1 cellular context compared by ENCODE assay signal in genomic region chr5:52787600-52788504, GRCh38.
TF ChIP-seq lines count a peak whose summit lies in the region.

TSS of gene ITGA1 (plus strand) at chr5:52787916. CDS start at chr5:52788354, 438 bp downstream.
TSS of gene PELO (plus strand) at chr5:52787916. CDS start at chr5:52800395, 12,479 bp downstream.

TF ChIP-seq in HepG2, 621 proteins besides CTCF, POLR2A, EP300 and RAD21 (continued from another document and continues in another):
- TF ChIP-seq PBX2 (CRISPR knock-in tag; IDR thresholded peaks at IDR 0.05) = no peak
- TF ChIP-seq ARID4A (CRISPR knock-in tag; IDR thresholded peaks at IDR 0.05; ENCODE audit: borderline replicate concordance) = peak; percentile 78; the same call in 1 of the 2 replicates
- no peak for TF ChIP-seq IKZF4 (CRISPR knock-in tag; IDR thresholded peaks at IDR 0.05; ENCODE audit: borderline replicate concordance, low read depth, not compliant biosample characterization)
- TF ChIP-seq FOXA1 (IDR thresholded peaks at IDR 0.05) = no peak
- TF ChIP-seq FOXA1 (CRISPR knock-in tag; IDR thresholded peaks at IDR 0.05) = peak; percentile 3; the same call in 1 of the 2 replicates
- TF ChIP-seq MXD4 (CRISPR knock-in tag; IDR thresholded peaks at IDR 0.05) = no peak; the same call in 1 of the 2 replicates
- TF ChIP-seq ELF4 (CRISPR knock-in tag; IDR thresholded peaks at IDR 0.05; ENCODE audit: borderline replicate concordance) = 0 out of 2 replicates have a peak, but pooled peaks have one; percentile 51
- no peak for TF ChIP-seq REST (IDR thresholded peaks at IDR 0.05; ENCODE audit: borderline replicate concordance in 1 of 2, low read depth in 1 of 2, low read length in 2 of 2)
- TF ChIP-seq ZBTB21 (CRISPR knock-in tag; IDR thresholded peaks at IDR 0.05) = no peak
- 0 out of 4 replicates have a peak, but pooled peaks of 1 of the 2 experiments have one; percentile 65 for TF ChIP-seq KLF16 (CRISPR knock-in tag; IDR thresholded peaks at IDR 0.05)
- no peak for TF ChIP-seq THYN1 (CRISPR knock-in tag; IDR thresholded peaks at IDR 0.05; ENCODE audit: borderline replicate concordance, low read depth)
- no peak for TF ChIP-seq ZNF577 (CRISPR knock-in tag; IDR thresholded peaks at IDR 0.05; ENCODE audit: borderline replicate concordance, low read depth)
- TF ChIP-seq CREB1 (IDR thresholded peaks at IDR 0.05) = no peak
- TF ChIP-seq CREB1 (CRISPR knock-in tag; IDR thresholded peaks at IDR 0.05) = no peak
- TF ChIP-seq PLRG1 (conservative IDR thresholded peaks at IDR 0.05) = no peak
- TF ChIP-seq RELA (CRISPR knock-in tag; IDR thresholded peaks at IDR 0.05) = no peak
- TF ChIP-seq ZNF280B (CRISPR knock-in tag; IDR thresholded peaks at IDR 0.05; ENCODE audit: borderline replicate concordance) = no peak; the same call in 1 of the 2 replicates
- TF ChIP-seq TBP (CRISPR knock-in tag; IDR thresholded peaks at IDR 0.05) = no peak
- TF ChIP-seq ZNF790 (CRISPR knock-in tag; IDR thresholded peaks at IDR 0.05; ENCODE audit: borderline replicate concordance) = no peak
- no peak for TF ChIP-seq ZNF589 (CRISPR knock-in tag; conservative IDR thresholded peaks at IDR 0.05)
- TF ChIP-seq NR1H2 (CRISPR knock-in tag; IDR thresholded peaks at IDR 0.05; ENCODE audit: borderline replicate concordance, low read depth) = peak; percentile 46; the same call in 1 of the 2 replicates
- TF ChIP-seq FLYWCH1 (CRISPR knock-in tag; IDR thresholded peaks at IDR 0.05) = no peak
- TF ChIP-seq CENPX (CRISPR knock-in tag; IDR thresholded peaks at IDR 0.05) = no peak
- TF ChIP-seq ZNF20 (CRISPR knock-in tag; IDR thresholded peaks at IDR 0.05) = no peak
- TF ChIP-seq ZNF784 (CRISPR knock-in tag; IDR thresholded peaks at IDR 0.05; ENCODE audit: borderline replicate concordance) = peak; percentile 46; the same call in 1 of the 2 replicates
- TF ChIP-seq ZNF788 (CRISPR knock-in tag; IDR thresholded peaks at IDR 0.05; ENCODE audit: borderline replicate concordance) = peak; percentile 80; the same call in 1 of the 2 replicates
- TF ChIP-seq KAT2B (IDR thresholded peaks at IDR 0.05; ENCODE audit: borderline replicate concordance, low read depth, low read length) = no peak
- peak; percentile 68; the same call in 1 of the 2 replicates for TF ChIP-seq ZNF792 (CRISPR knock-in tag; IDR thresholded peaks at IDR 0.05)
- TF ChIP-seq SNAPC4 (CRISPR knock-in tag; IDR thresholded peaks at IDR 0.05) = peak; percentile 36; the same call in 1 of the 2 replicates
- TF ChIP-seq ZNF552 (CRISPR knock-in tag; IDR thresholded peaks at IDR 0.05; ENCODE audit: borderline replicate concordance) = no peak
- TF ChIP-seq SSRP1 (CRISPR knock-in tag; IDR thresholded peaks at IDR 0.05) = no peak; the same call in 1 of the 2 replicates
- TF ChIP-seq DNMT1 (CRISPR knock-in tag; IDR thresholded peaks at IDR 0.05) = no peak
- peak; percentile 40; the same call in 1 of the 2 replicates for TF ChIP-seq PHF20 (CRISPR knock-in tag; IDR thresholded peaks at IDR 0.05)
- TF ChIP-seq ZSCAN22 (CRISPR knock-in tag; IDR thresholded peaks at IDR 0.05) = no peak
- TF ChIP-seq MIXL1 (CRISPR knock-in tag; IDR thresholded peaks at IDR 0.05) = peak; percentile 35; the same call in 1 of the 2 replicates
- TF ChIP-seq PLSCR1 (CRISPR knock-in tag; IDR thresholded peaks at IDR 0.05; ENCODE audit: borderline replicate concordance) = no peak
- no peak for TF ChIP-seq HINFP (CRISPR knock-in tag; IDR thresholded peaks at IDR 0.05; ENCODE audit: low read depth)
- TF ChIP-seq KMT2A (CRISPR knock-in tag; IDR thresholded peaks at IDR 0.05) = peak; percentile 71; the same call in 1 of the 2 replicates
- TF ChIP-seq MTF1 (CRISPR knock-in tag; IDR thresholded peaks at IDR 0.05) = no peak
- TF ChIP-seq SRSF1 (optimal IDR thresholded peaks at IDR 0.05; ENCODE audit: low read depth, low read length) = peak; percentile 73
- TF ChIP-seq ZNF431 (CRISPR knock-in tag; IDR thresholded peaks at IDR 0.05; ENCODE audit: borderline replicate concordance, low read depth) = peak; percentile 18; the same call in 1 of the 2 replicates
